Comparison of ENCODE assay signal across 8 cellular contexts in the genomic region with DNA sequence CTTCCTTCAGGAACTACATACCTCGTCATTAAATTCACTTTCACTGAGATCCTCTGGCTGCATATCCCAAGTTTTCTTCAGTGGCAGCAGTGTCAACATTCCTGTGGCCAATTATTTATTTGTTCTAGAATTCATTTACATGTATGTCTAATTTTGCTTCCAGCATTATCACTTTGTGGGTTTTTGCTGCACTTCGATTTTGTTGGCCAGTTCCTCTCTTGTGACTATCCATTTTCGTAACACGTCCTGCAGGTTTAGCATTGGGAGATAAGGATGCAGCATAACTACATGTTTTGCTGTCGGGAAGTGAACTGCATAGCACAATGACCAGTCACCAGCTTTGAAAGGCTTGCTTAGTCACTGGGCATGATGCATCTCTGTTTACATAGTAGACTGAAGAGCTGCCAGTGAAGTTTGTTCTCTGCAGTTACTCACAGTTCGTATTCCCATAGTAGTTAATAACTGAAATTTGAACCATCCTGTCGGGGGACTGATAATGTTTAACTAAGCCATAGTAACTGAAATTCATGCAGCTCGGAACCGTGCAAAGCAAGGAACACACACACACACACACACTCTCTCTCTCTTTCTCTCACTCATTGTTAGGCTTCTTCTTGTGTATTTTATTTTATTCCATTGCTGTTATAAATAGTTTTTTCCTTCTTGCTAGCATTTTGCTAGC. TPM values are rescaled to one million over a fixed set of nuclear protein-coding genes. Genes with fewer than 3 reads are reported as not detected.
DNase-seq lines count a peak whose midpoint lies in the region; ATAC-seq and TF ChIP-seq lines count a peak whose summit lies in the region.

No MANE protein-coding gene starts in this region.

- in situ Hi-C loops in gastrocnemius medialis (cut with MboI; ENCODE audit: low sequenced_read_pairs in 4 of 4): loop anchor here in 1 of 4 donors (25.0 kb wide), 1 partner anchor 314 kb away; a partner anchor contains a TSS

- ATAC-seq in SK-N-SH treated with all-trans-retinoic acid at 6 μM for 48 hours (peak; percentile 99), gastrocnemius medialis (peak; percentile 100), GM18517 (IDR thresholded peaks at IDR 0.05; ENCODE audit: unreplicated experiment) (no peak), GM18858 (IDR thresholded peaks at IDR 0.05; ENCODE audit: unreplicated experiment) (no peak)

- peaks cover 20 to 21% of the 10 kb centered on the region in 2 donors for H3K4me1 ChIP-seq in gastrocnemius medialis

- no peak for TF ChIP-seq POLR2A in gastrocnemius medialis (IDR thresholded peaks at IDR 0.05)

- TF ChIP-seq CTCF in gastrocnemius medialis (IDR thresholded peaks at IDR 0.05 in 4 of 5, conservative IDR thresholded peaks at IDR 0.05 in 1 of 5): no peak

- peak overlapping the region; percentile 69 to 82 (median 75) for H3K27ac ChIP-seq in gastrocnemius medialis

- DNase-seq in HS-27A (ENCODE audit: low read depth): peak; percentile 100
- peak; percentile 63 for DNase-seq in globus pallidus (ENCODE audit: low spot score)
- DNase-seq in gastrocnemius medialis: peak; percentile 66 to 70
- no peak for DNase-seq in posterior vena cava (ENCODE audit: low spot score)
- no peak for DNase-seq in occipital lobe (lab: John Stamatoyannopoulos, UW)

- no peaks in the 10 kb centered on the region for H3K27me3 ChIP-seq in gastrocnemius medialis

- peak overlapping the region in 1 of 4 donors; percentile 0 for H3K4me3 ChIP-seq in gastrocnemius medialis

- peaks cover 0 to 6% of the 10 kb centered on the region in 2 donors for H3K36me3 ChIP-seq in gastrocnemius medialis

- intact Hi-C loops in gastrocnemius medialis (cut with DNase I; ENCODE audit: low total_unique reads): loop anchor here (2.0 kb wide), 2 partner anchors 21 to 31 kb away; a partner anchor contains a TSS
- intact Hi-C loops in posterior vena cava (cut with DNase I): no loop called here

- H3K9me3 ChIP-seq in gastrocnemius medialis: no peaks in the 10 kb centered on the region

TF ChIP-seq in SK-N-SH treated with all-trans-retinoic acid at 6 μM for 48 hours, 23 proteins besides CTCF, POLR2A, EP300 and RAD21:
- TF ChIP-seq ZNF565 (CRISPR knock-in tag; conservative IDR thresholded peaks at IDR 0.05; ENCODE audit: low read depth) (no peak), RARB (CRISPR knock-in tag; IDR thresholded peaks at IDR 0.05) (no peak), ESRRG (CRISPR knock-in tag; IDR thresholded peaks at IDR 0.05) (no peak), ZC3H10 (CRISPR knock-in tag; IDR thresholded peaks at IDR 0.05) (no peak), CSDC2 (CRISPR knock-in tag; IDR thresholded peaks at IDR 0.05) (no peak), SNAI2 (CRISPR knock-in tag; IDR thresholded peaks at IDR 0.05) (0 out of 2 replicates have a peak, but pooled peaks have one; percentile 41), ZNF8 (CRISPR knock-in tag; IDR thresholded peaks at IDR 0.05) (no peak), GLIS3 (CRISPR knock-in tag; IDR thresholded peaks at IDR 0.05) (no peak), OSR1 (CRISPR knock-in tag; IDR thresholded peaks at IDR 0.05) (no peak), ZNF70 (CRISPR knock-in tag; IDR thresholded peaks at IDR 0.05) (no peak), ISL1 (CRISPR knock-in tag; IDR thresholded peaks at IDR 0.05) (peak; percentile 72), ZFP3 (CRISPR knock-in tag; IDR thresholded peaks at IDR 0.05) (no peak), ARNTL (CRISPR knock-in tag; IDR thresholded peaks at IDR 0.05; ENCODE audit: borderline replicate concordance, low read depth) (no peak), ZFP30 (CRISPR knock-in tag; IDR thresholded peaks at IDR 0.05) (no peak)
- TF ChIP-seq, protein P1, sequence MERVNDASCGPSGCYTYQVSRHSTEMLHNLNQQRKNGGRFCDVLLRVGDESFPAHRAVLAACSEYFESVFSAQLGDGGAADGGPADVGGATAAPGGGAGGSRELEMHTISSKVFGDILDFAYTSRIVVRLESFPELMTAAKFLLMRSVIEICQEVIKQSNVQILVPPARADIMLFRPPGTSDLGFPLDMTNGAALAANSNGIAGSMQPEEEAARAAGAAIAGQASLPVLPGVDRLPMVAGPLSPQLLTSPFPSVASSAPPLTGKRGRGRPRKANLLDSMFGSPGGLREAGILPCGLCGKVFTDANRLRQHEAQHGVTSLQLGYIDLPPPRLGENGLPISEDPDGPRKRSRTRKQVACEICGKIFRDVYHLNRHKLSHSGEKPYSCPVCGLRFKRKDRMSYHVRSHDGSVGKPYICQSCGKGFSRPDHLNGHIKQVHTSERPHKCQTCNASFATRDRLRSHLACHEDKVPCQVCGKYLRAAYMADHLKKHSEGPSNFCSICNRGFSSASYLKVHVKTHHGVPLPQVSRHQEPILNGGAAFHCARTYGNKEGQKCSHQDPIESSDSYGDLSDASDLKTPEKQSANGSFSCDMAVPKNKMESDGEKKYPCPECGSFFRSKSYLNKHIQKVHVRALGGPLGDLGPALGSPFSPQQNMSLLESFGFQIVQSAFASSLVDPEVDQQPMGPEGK (CRISPR knock-in tag; IDR thresholded peaks at IDR 0.05; ENCODE audit: borderline replicate concordance): no peak
- TF ChIP-seq, protein P2, sequence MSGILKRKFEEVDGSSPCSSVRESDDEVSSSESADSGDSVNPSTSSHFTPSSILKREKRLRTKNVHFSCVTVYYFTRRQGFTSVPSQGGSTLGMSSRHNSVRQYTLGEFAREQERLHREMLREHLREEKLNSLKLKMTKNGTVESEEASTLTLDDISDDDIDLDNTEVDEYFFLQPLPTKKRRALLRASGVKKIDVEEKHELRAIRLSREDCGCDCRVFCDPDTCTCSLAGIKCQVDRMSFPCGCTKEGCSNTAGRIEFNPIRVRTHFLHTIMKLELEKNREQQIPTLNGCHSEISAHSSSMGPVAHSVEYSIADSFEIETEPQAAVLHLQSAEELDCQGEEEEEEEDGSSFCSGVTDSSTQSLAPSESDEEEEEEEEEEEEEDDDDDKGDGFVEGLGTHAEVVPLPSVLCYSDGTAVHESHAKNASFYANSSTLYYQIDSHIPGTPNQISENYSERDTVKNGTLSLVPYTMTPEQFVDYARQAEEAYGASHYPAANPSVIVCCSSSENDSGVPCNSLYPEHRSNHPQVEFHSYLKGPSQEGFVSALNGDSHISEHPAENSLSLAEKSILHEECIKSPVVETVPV (CRISPR knock-in tag; IDR thresholded peaks at IDR 0.05): no peak
- TF ChIP-seq, protein P3, sequence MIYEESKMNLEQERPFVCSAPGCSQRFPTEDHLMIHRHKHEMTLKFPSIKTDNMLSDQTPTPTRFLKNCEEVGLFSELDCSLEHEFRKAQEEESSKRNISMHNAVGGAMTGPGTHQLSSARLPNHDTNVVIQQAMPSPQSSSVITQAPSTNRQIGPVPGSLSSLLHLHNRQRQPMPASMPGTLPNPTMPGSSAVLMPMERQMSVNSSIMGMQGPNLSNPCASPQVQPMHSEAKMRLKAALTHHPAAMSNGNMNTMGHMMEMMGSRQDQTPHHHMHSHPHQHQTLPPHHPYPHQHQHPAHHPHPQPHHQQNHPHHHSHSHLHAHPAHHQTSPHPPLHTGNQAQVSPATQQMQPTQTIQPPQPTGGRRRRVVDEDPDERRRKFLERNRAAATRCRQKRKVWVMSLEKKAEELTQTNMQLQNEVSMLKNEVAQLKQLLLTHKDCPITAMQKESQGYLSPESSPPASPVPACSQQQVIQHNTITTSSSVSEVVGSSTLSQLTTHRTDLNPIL (CRISPR knock-in tag; IDR thresholded peaks at IDR 0.05; ENCODE audit: low read depth): 0 out of 2 replicates have a peak, but pooled peaks have one; percentile 23
- TF ChIP-seq, protein P4, sequence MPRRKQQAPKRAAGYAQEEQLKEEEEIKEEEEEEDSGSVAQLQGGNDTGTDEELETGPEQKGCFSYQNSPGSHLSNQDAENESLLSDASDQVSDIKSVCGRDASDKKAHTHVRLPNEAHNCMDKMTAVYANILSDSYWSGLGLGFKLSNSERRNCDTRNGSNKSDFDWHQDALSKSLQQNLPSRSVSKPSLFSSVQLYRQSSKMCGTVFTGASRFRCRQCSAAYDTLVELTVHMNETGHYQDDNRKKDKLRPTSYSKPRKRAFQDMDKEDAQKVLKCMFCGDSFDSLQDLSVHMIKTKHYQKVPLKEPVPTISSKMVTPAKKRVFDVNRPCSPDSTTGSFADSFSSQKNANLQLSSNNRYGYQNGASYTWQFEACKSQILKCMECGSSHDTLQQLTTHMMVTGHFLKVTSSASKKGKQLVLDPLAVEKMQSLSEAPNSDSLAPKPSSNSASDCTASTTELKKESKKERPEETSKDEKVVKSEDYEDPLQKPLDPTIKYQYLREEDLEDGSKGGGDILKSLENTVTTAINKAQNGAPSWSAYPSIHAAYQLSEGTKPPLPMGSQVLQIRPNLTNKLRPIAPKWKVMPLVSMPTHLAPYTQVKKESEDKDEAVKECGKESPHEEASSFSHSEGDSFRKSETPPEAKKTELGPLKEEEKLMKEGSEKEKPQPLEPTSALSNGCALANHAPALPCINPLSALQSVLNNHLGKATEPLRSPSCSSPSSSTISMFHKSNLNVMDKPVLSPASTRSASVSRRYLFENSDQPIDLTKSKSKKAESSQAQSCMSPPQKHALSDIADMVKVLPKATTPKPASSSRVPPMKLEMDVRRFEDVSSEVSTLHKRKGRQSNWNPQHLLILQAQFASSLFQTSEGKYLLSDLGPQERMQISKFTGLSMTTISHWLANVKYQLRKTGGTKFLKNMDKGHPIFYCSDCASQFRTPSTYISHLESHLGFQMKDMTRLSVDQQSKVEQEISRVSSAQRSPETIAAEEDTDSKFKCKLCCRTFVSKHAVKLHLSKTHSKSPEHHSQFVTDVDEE (CRISPR knock-in tag; IDR thresholded peaks at IDR 0.05): no peak
- TF ChIP-seq, protein P5, sequence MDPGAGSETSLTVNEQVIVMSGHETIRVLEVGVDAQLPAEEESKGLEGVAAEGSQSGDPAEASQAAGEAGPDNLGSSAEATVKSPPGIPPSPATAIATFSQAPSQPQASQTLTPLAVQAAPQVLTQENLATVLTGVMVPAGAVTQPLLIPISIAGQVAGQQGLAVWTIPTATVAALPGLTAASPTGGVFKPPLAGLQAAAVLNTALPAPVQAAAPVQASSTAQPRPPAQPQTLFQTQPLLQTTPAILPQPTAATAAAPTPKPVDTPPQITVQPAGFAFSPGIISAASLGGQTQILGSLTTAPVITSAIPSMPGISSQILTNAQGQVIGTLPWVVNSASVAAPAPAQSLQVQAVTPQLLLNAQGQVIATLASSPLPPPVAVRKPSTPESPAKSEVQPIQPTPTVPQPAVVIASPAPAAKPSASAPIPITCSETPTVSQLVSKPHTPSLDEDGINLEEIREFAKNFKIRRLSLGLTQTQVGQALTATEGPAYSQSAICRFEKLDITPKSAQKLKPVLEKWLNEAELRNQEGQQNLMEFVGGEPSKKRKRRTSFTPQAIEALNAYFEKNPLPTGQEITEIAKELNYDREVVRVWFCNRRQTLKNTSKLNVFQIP (CRISPR knock-in tag; IDR thresholded peaks at IDR 0.05; ENCODE audit: borderline replicate concordance, low read depth): no peak

RNA-seq across cellular contexts. Expression of a gene that starts 28.3 kb away (rescaled TPM):
- total RNA-seq in gastrocnemius medialis (10 to 100 TPM; 11.9 to 21.8 (median 17.8) TPM), posterior vena cava (10 to 100 TPM; 16.1 to 18.9 TPM), occipital lobe (33.7 TPM)

RNA-seq across cellular contexts. Expression of a gene that starts 31.8 kb away (rescaled TPM):
- total RNA-seq in gastrocnemius medialis: 1 to 10 TPM; 2.3 to 9.9 (median 7.5) TPM
- 10 to 100 TPM; 21.6 to 29.0 TPM for total RNA-seq in posterior vena cava
- 40.4 TPM for total RNA-seq in occipital lobe

Comparison
In these comparisons a context has a peak if more than half of its experiments do, and no peak if none do; other contexts are left out.
1. DNase-seq: peak in HS-27A (single experiment), globus pallidus (single experiment) and gastrocnemius medialis (2 of 2); none in posterior vena cava (single experiment) and occipital lobe (single experiment).
2. ATAC-seq: peak in SK-N-SH treated with all-trans-retinoic acid at 6 μM for 48 hours (single experiment) and gastrocnemius medialis (2 of 2); none in GM18517 (single experiment) and GM18858 (single experiment).